Comparison of ENCODE assay signal across 13 cellular contexts in genomic region chr22:38173156-38173906, GRCh38. TPM values are rescaled to one million over a fixed set of nuclear protein-coding genes. Genes with fewer than 3 reads are reported as not detected.
DNase-seq lines count a peak whose midpoint lies in the region; ATAC-seq and TF ChIP-seq lines count a peak whose summit lies in the region.
"Had no signal": no experiment of that assay in that cellular context is flagged by ENCODE, and none has a peak within 500 bp of the region (broad histone marks: within the 10 kb centered on the region; RNA-seq: fewer than 3 reads in every experiment).

No MANE protein-coding gene starts in this region.

- no peak overlapping the region for H3K4me3 Mint-ChIP-seq in activated T-cell treated with anti-CD3 and anti-CD28 coated beads, Interleukin-2, amount 50 U/mL, for 24 hours
- H3K4me3 Mint-ChIP-seq in activated CD4-positive, alpha-beta memory T cell treated with anti-CD3 and anti-CD28 coated beads, Interleukin-2, amount 10 ng/mL, durations not matched to agents 7 days and 5 days, result no peak overlapping the region
- peak overlapping the region; percentile 26 for H3K4me3 Mint-ChIP-seq in stimulated activated effector memory CD8-positive, alpha-beta T cell treated with anti-CD3 and anti-CD28 coated beads, Interleukin-12 subunit alpha, Interleukin-12 subunit beta, amount 100 ng/mL, for 72 hours
- H3K4me3 Mint-ChIP-seq: GM23338 had no signal

- POLR2A ChIA-PET in activated CD4-positive, alpha-beta memory T cell treated with anti-CD3 and anti-CD28 coated beads, Interleukin-2, amount 10 ng/mL, durations not matched to agents 7 days and 5 days (lab: Charles Lee), result interaction anchor here (0.7 to 1.0 kb wide), 2 partner anchors 8 to 28 kb away, joined by 3 read pairs; partner anchors contain the start of gene PLA2G6

- H3K27me3 Mint-ChIP-seq in activated T-cell treated with anti-CD3 and anti-CD28 coated beads, Interleukin-2, amount 50 U/mL, for 24 hours, result no peaks in the 10 kb centered on the region
- no peaks in the 10 kb centered on the region for H3K27me3 Mint-ChIP-seq in activated CD4-positive, alpha-beta memory T cell treated with anti-CD3 and anti-CD28 coated beads, Interleukin-2, amount 10 ng/mL, durations not matched to agents 7 days and 5 days

- peak overlapping the region; percentile 79 for H3K27ac Mint-ChIP-seq in activated T-cell treated with anti-CD3 and anti-CD28 coated beads, Interleukin-2, amount 50 U/mL, for 24 hours
- peak overlapping the region; percentile 25 for H3K27ac Mint-ChIP-seq in activated CD4-positive, alpha-beta memory T cell treated with anti-CD3 and anti-CD28 coated beads, Interleukin-2, amount 10 ng/mL, durations not matched to agents 7 days and 5 days
- H3K27ac Mint-ChIP-seq in stimulated activated effector memory CD8-positive, alpha-beta T cell treated with anti-CD3 and anti-CD28 coated beads, Interleukin-12 subunit alpha, Interleukin-12 subunit beta, amount 100 ng/mL, for 72 hours, result peak overlapping the region; percentile 92
- H3K27ac Mint-ChIP-seq: GM23338 had no signal

- peaks cover 53% of the 10 kb centered on the region for H3K4me1 Mint-ChIP-seq in activated T-cell treated with anti-CD3 and anti-CD28 coated beads, Interleukin-2, amount 50 U/mL, for 24 hours (ENCODE audit: low read depth)
- H3K4me1 Mint-ChIP-seq in activated CD4-positive, alpha-beta memory T cell treated with anti-CD3 and anti-CD28 coated beads, Interleukin-2, amount 10 ng/mL, durations not matched to agents 7 days and 5 days, result peaks cover 57% of the 10 kb centered on the region
- peaks cover 56% of the 10 kb centered on the region for H3K4me1 Mint-ChIP-seq in stimulated activated effector memory CD8-positive, alpha-beta T cell treated with anti-CD3 and anti-CD28 coated beads, Interleukin-12 subunit alpha, Interleukin-12 subunit beta, amount 100 ng/mL, for 72 hours

- peak; percentile 13 for TF ChIP-seq POLR2A in erythroblast (IDR thresholded peaks at IDR 0.05; ENCODE audit: low read length)

- no peaks in the 10 kb centered on the region for H3K9me3 Mint-ChIP-seq in activated T-cell treated with anti-CD3 and anti-CD28 coated beads, Interleukin-2, amount 50 U/mL, for 24 hours
- H3K9me3 Mint-ChIP-seq in activated CD4-positive, alpha-beta memory T cell treated with anti-CD3 and anti-CD28 coated beads, Interleukin-2, amount 10 ng/mL, durations not matched to agents 7 days and 5 days, result no peaks in the 10 kb centered on the region
- no peaks in the 10 kb centered on the region for H3K9me3 Mint-ChIP-seq in stimulated activated effector memory CD8-positive, alpha-beta T cell treated with anti-CD3 and anti-CD28 coated beads, Interleukin-12 subunit alpha, Interleukin-12 subunit beta, amount 100 ng/mL, for 72 hours
- H3K9me3 Mint-ChIP-seq: GM23338 had no signal

- no peak for DNase-seq in activated T-cell treated with anti-CD3 and anti-CD28 coated beads, Interleukin-2, amount 50 U/mL, for 24 hours
- no peak for DNase-seq in activated T-cell treated with anti-CD3 and anti-CD28 coated beads, Interleukin-2, amount 50 U/mL, for 1 hour
- no peak for DNase-seq in activated CD4-positive, alpha-beta memory T cell treated with anti-CD3 and anti-CD28 coated beads, Interleukin-2, amount 10 ng/mL, durations not matched to agents 7 days and 5 days
- DNase-seq in erythroblast (lab: John Stamatoyannopoulos, UW), result peak in 1 of 2 experiments; percentile 21
- no peak for DNase-seq in stimulated activated effector memory CD8-positive, alpha-beta T cell treated with anti-CD3 and anti-CD28 coated beads, Interleukin-12 subunit alpha, Interleukin-12 subunit beta, amount 100 ng/mL, for 72 hours (ENCODE audit: low spot score in 2 of 2)
- DNase-seq: cerebellar nuclear complex, NCI-H1105 treated with DMSO at 0.1 percent for 48 hours, NCI-H526, WERI-Rb-1 had no signal

- CTCF ChIA-PET in activated CD4-positive, alpha-beta memory T cell treated with anti-CD3 and anti-CD28 coated beads, Interleukin-2, amount 10 ng/mL, durations not matched to agents 7 days and 5 days (lab: Charles Lee), result no interaction called here

- no peak for ATAC-seq in stimulated activated effector memory CD8-positive, alpha-beta T cell treated with anti-CD3 and anti-CD28 coated beads, Interleukin-12 subunit alpha, Interleukin-12 subunit beta, amount 100 ng/mL, for 72 hours
- ATAC-seq in HG02938 (IDR thresholded peaks at IDR 0.05; ENCODE audit: unreplicated experiment), result no peak
- ATAC-seq in HG03159 (IDR thresholded peaks at IDR 0.05; ENCODE audit: unreplicated experiment), result no peak
- ATAC-seq in HG02973 (IDR thresholded peaks at IDR 0.05; ENCODE audit: unreplicated experiment), result no peak

- H3K36me3 Mint-ChIP-seq in activated T-cell treated with anti-CD3 and anti-CD28 coated beads, Interleukin-2, amount 50 U/mL, for 24 hours (ENCODE audit: low read depth), result peaks cover 6% of the 10 kb centered on the region
- peaks cover 11% of the 10 kb centered on the region for H3K36me3 Mint-ChIP-seq in activated CD4-positive, alpha-beta memory T cell treated with anti-CD3 and anti-CD28 coated beads, Interleukin-2, amount 10 ng/mL, durations not matched to agents 7 days and 5 days (ENCODE audit: low read depth)
- peaks cover 13% of the 10 kb centered on the region for H3K36me3 Mint-ChIP-seq in stimulated activated effector memory CD8-positive, alpha-beta T cell treated with anti-CD3 and anti-CD28 coated beads, Interleukin-12 subunit alpha, Interleukin-12 subunit beta, amount 100 ng/mL, for 72 hours

RNA-seq across cellular contexts. Expression of gene PLA2G6, which starts 8.3 kb away (rescaled TPM):
- 10 to 100 TPM; 80.7 to 85.7 TPM for total RNA-seq in activated CD4-positive, alpha-beta memory T cell treated with anti-CD3 and anti-CD28 coated beads, Interleukin-2, amount 10 ng/mL, durations not matched to agents 7 days and 5 days

RNA-seq across cellular contexts. Expression of gene MAFF, which starts 28.5 kb away (rescaled TPM):
- 10 to 100 TPM; 15.3 to 16.4 TPM for total RNA-seq in activated CD4-positive, alpha-beta memory T cell treated with anti-CD3 and anti-CD28 coated beads, Interleukin-2, amount 10 ng/mL, durations not matched to agents 7 days and 5 days

Comparison
In these comparisons a context has a peak if more than half of its experiments do, and no peak if none do; other contexts are left out.
1. H3K27ac Mint-ChIP-seq: peak in every context shown above with its lines; median percentile 92 in stimulated activated effector memory CD8-positive, alpha-beta T cell treated with anti-CD3 and anti-CD28 coated beads, Interleukin-12 subunit alpha, Interleukin-12 subunit beta, amount 100 ng/mL, for 72 hours; 79 in activated T-cell treated with anti-CD3 and anti-CD28 coated beads, Interleukin-2, amount 50 U/mL, for 24 hours; 25 in activated CD4-positive, alpha-beta memory T cell treated with anti-CD3 and anti-CD28 coated beads, Interleukin-2, amount 10 ng/mL, durations not matched to agents 7 days and 5 days.